In the genomic region with DNA sequence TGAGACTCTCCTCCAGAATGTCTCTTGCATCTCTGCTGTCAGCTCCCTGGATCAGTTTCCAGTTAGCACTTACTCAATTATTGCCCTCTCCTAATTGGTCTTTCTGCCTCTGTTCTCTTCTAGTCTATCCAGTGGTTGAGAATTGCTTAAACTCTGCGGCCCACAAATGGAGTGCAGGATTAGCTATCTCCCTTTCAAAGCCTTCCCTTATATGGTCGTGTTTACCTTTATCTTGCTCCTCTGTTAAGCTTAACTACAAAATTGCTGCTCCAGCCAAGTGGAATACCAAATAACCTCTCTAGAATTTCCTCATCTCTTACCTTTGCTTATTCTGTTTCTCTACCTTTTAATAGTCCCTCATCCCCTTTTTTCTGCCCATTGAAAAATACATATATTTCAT, we compare ENCODE assay signal across 16 cellular contexts.
A peak's percentile ranks its signal among the peaks of the same experiment; 100 is the strongest.
DNase-seq lines count a peak whose midpoint lies in the region; ATAC-seq lines count a peak whose summit lies in the region.
"Had no signal": no experiment of that assay in that cellular context is flagged by ENCODE, and none has a peak within 500 bp of the region (broad histone marks: within the 10 kb centered on the region; RNA-seq: fewer than 3 reads in every experiment).

No MANE protein-coding gene starts in this region.

- DNase-seq in DMS153 (lab: John Stamatoyannopoulos, UW) (peak; percentile 41), DMS53 (lab: John Stamatoyannopoulos, UW) (peak; percentile 44), NCI-H748 (lab: John Stamatoyannopoulos, UW; ENCODE audit: unreplicated experiment) (peak; percentile 47), iPS-NIHi7 (ENCODE audit: extremely low spot score) (peak; percentile 17), anterior cingulate cortex (lab: John Stamatoyannopoulos, UW) (no peak)
- DNase-seq in activated CD4-positive, alpha-beta T cell treated with anti-CD3 and anti-CD28 coated beads, Interleukin-2, amount 50 U/mL, for 48 hours: no peak
- DNase-seq: Calu3; CD4-positive, alpha-beta T cell; Karpas-422; MM.1S; NCI-H1930; T-cell had no signal

- no peak for ATAC-seq in GM19463 (IDR thresholded peaks at IDR 0.05; ENCODE audit: unreplicated experiment)
- ATAC-seq: HepG2, Panc1, Right ventricle myocardium inferior, T-cell had no signal

Comparison
In these comparisons a context has a peak if more than half of its experiments do, and no peak if none do; other contexts are left out.
1. DNase-seq: peak in DMS153 (single experiment), DMS53 (single experiment), NCI-H748 (single experiment) and iPS-NIHi7 (single experiment); none in anterior cingulate cortex (0 of 58) and activated CD4-positive, alpha-beta T cell treated with anti-CD3 and anti-CD28 coated beads, Interleukin-2, amount 50 U/mL, for 48 hours (0 of 2).